ENCODE assay signal across 29 cellular contexts in the genomic region with DNA sequence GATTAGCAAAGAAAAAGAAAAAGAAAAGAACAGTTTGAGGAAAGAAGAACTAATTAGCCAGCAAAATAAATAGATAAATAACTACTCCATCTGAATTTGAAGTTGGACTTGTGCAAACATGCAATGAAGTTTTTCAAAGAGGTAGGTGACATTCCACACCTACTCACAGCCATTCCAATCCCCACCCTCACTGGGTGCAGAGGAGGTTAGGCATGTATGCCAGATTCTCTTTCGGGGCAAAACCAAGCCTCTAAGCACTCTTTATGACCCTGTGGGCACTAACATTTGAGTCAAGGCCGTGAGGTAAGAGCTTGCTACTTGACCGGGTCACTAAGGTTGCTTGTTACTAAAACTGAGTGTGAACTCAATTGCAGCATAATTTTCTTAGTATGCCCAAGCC.
DNase-seq lines count a peak whose midpoint lies in the region; ATAC-seq, FAIRE-seq and TF ChIP-seq lines count a peak whose summit lies in the region.
"Had no signal": no experiment of that assay in that cellular context is flagged by ENCODE, and none has a peak within 500 bp of the region (broad histone marks: within the 10 kb centered on the region; RNA-seq: fewer than 3 reads in every experiment).

No MANE protein-coding gene starts in this region.

- peak overlapping the region; percentile 23 for H3K27ac Mint-ChIP-seq in astrocyte (ENCODE audit: unreplicated experiment)
- H3K27ac Mint-ChIP-seq in activated CD8-positive, alpha-beta memory T cell treated with anti-CD3 and anti-CD28 coated beads, Interleukin-2, amount 10 ng/mL, durations not matched to agents 7 days and 5 days = no peak overlapping the region
- H3K27ac Mint-ChIP-seq: activated CD4-positive, alpha-beta T cell treated with anti-CD3 and anti-CD28 coated beads for 36 hours; dendritic cell treated with granulocyte-macrophage colony-stimulating factor and Interleukin-4, amounts not matched to agents 40 ng/mL and 50 ng/mL, for 4 days; endodermal cell; mesothelial cell of epicardium; naive thymus-derived CD8-positive, alpha-beta T cell had no signal

- TF ChIP-seq CTCF in astrocyte (IDR thresholded peaks at IDR 0.05; ENCODE audit: insufficient read depth, low read depth, low read length) = no peak
- TF ChIP-seq CTCF in smooth muscle cell (IDR thresholded peaks at IDR 0.05; ENCODE audit: borderline replicate concordance, insufficient read depth, poor library complexity, severe bottlenecking) = no peak

- H2AFZ ChIP-seq in astrocyte (ENCODE audit: low read depth, low read length) = no peak overlapping the region
- H2AFZ ChIP-seq in smooth muscle cell (ENCODE audit: low read depth) = peak overlapping the region; percentile 51
- H2AFZ ChIP-seq: hepatocyte had no signal

- peak; percentile 63 for DNase-seq in HPDE6-E6E7 (ENCODE audit: extremely low spot score)
- peak; percentile 35 for DNase-seq in astrocyte (ENCODE audit: low read depth)
- peak; percentile 7 for DNase-seq in kidney tubule cell (ENCODE audit: low spot score)
- DNase-seq in smooth muscle cell (lab: John Stamatoyannopoulos, UW; ENCODE audit: unreplicated experiment) = no peak
- no peak for DNase-seq in germinal center (ENCODE audit: low spot score)
- DNase-seq in activated CD8-positive, alpha-beta memory T cell treated with anti-CD3 and anti-CD28 coated beads, Interleukin-2, amount 10 ng/mL, durations not matched to agents 7 days and 5 days = no peak
- no peak for DNase-seq in stimulated activated CD4-positive, alpha-beta T cell treated with anti-CD3 and anti-CD28 coated beads, Interleukin-4, amount 100 ng/mL, for 4 hours
- DNase-seq: activated CD4-positive, alpha-beta T cell treated with anti-CD3 and anti-CD28 coated beads for 36 hours; activated CD8-positive, alpha-beta memory T cell treated with anti-CD3 and anti-CD28 coated beads for 24 hours; activated gamma-delta T cell treated with Interleukin-2 at 50 U/mL for 16 hours; activated T-cell treated with anti-CD3 and anti-CD28 coated beads, Interleukin-2, amount 50 U/mL, for 4 hours; DND-41; endodermal cell; gastrocnemius medialis; MG63; naive thymus-derived CD8-positive, alpha-beta T cell; NCI-H2029; NCI-H2227 treated with DMSO at 0.1 percent for 48 hours; small intestine; stimulated activated CD4-positive, alpha-beta T cell treated with anti-CD3 and anti-CD28 coated beads, Interleukin-2, amount 100 ng/mL, for 24 hours had no signal

- H3K4me1 ChIP-seq in astrocyte (ENCODE audit: insufficient read depth, low read length) = no peaks in the 10 kb centered on the region
- no peaks in the 10 kb centered on the region for H3K4me1 ChIP-seq in smooth muscle cell (ENCODE audit: low read depth)
- H3K4me1 ChIP-seq: BLaER1 treated with 17β-estradiol and CSF1 and Interleukin-3, amounts not matched to agents 10 nM and 100 nM; gastrocnemius medialis had no signal

- no peaks in the 10 kb centered on the region for H3K27me3 ChIP-seq in astrocyte (ENCODE audit: insufficient read depth, low read length)
- no peaks in the 10 kb centered on the region for H3K27me3 ChIP-seq in smooth muscle cell (ENCODE audit: low read depth)
- H3K27me3 ChIP-seq: BLaER1 treated with 17β-estradiol and CSF1 and Interleukin-3, amounts not matched to agents 10 nM and 100 nM; gastrocnemius medialis; hepatocyte; MG63 had no signal

- H3K9me3 Mint-ChIP-seq in astrocyte (ENCODE audit: unreplicated experiment) = no peaks in the 10 kb centered on the region
- H3K9me3 Mint-ChIP-seq in activated CD8-positive, alpha-beta memory T cell treated with anti-CD3 and anti-CD28 coated beads, Interleukin-2, amount 10 ng/mL, durations not matched to agents 7 days and 5 days (ENCODE audit: low read depth) = peaks cover 3% of the 10 kb centered on the region
- H3K9me3 Mint-ChIP-seq: activated T-cell treated with anti-CD3 and anti-CD28 coated beads, Interleukin-2, amount 50 U/mL, for 4 hours; dendritic cell treated with granulocyte-macrophage colony-stimulating factor and Interleukin-4, amounts not matched to agents 40 ng/mL and 50 ng/mL, for 4 days; endodermal cell; naive thymus-derived CD8-positive, alpha-beta T cell had no signal

- H3F3A ChIP-seq in smooth muscle cell (ENCODE audit: low read depth) = no peaks in the 10 kb centered on the region

- no peaks in the 10 kb centered on the region for H3K36me3 ChIP-seq in astrocyte (ENCODE audit: insufficient read depth, low read length)
- no peaks in the 10 kb centered on the region for H3K36me3 ChIP-seq in smooth muscle cell (ENCODE audit: low read depth)
- H3K36me3 ChIP-seq: BLaER1 treated with 17β-estradiol and CSF1 and Interleukin-3, amounts not matched to agents 10 nM and 100 nM; gastrocnemius medialis; MG63 had no signal

- no peaks in the 10 kb centered on the region for H3K79me2 ChIP-seq in astrocyte (ENCODE audit: insufficient read depth, low read length)
- H3K79me2 ChIP-seq in smooth muscle cell (ENCODE audit: low read depth) = no peaks in the 10 kb centered on the region
- H3K79me2 ChIP-seq: hepatocyte had no signal

- H3K9ac ChIP-seq in astrocyte (ENCODE audit: low read length) (no peak overlapping the region), smooth muscle cell (ENCODE audit: low read depth) (no peak overlapping the region)
- H3K9ac ChIP-seq: BLaER1 treated with 17β-estradiol and CSF1 and Interleukin-3, amounts not matched to agents 10 nM and 100 nM had no signal

- 43% methylated on average over 3 of the region's 3 CpGs for WGBS in smooth muscle cell (ENCODE audit: low lambda C conversion rate)

- H3K4me3 Mint-ChIP-seq in astrocyte (ENCODE audit: unreplicated experiment) = no peak overlapping the region
- no peak overlapping the region for H3K4me3 Mint-ChIP-seq in activated CD8-positive, alpha-beta memory T cell treated with anti-CD3 and anti-CD28 coated beads, Interleukin-2, amount 10 ng/mL, durations not matched to agents 7 days and 5 days
- H3K4me3 Mint-ChIP-seq: activated CD4-positive, alpha-beta T cell treated with anti-CD3 and anti-CD28 coated beads for 36 hours; activated T-cell treated with anti-CD3 and anti-CD28 coated beads, Interleukin-2, amount 50 U/mL, for 4 hours; central memory CD8-positive, alpha-beta T cell; dendritic cell treated with granulocyte-macrophage colony-stimulating factor and Interleukin-4, amounts not matched to agents 40 ng/mL and 50 ng/mL, for 4 days; endodermal cell; mesothelial cell of epicardium; naive thymus-derived CD8-positive, alpha-beta T cell had no signal

- H3K4me3 ChIP-seq in astrocyte (ENCODE audit: insufficient read depth, low read depth, low read length) (no peak overlapping the region), smooth muscle cell (no peak overlapping the region)
- H3K4me3 ChIP-seq: BLaER1 treated with 17β-estradiol and CSF1 and Interleukin-3, amounts not matched to agents 10 nM and 100 nM; gastrocnemius medialis; hepatocyte; K562; MG63 had no signal

- no peak for FAIRE-seq in astrocyte (lab: Jason Lieb, UNC)
- FAIRE-seq: GM18507, K562, small intestine had no signal

- no peaks in the 10 kb centered on the region for H4K20me1 ChIP-seq in astrocyte (ENCODE audit: insufficient read depth, low read length)
- no peaks in the 10 kb centered on the region for H4K20me1 ChIP-seq in smooth muscle cell (ENCODE audit: low read depth)
- H4K20me1 ChIP-seq: BLaER1 treated with 17β-estradiol and CSF1 and Interleukin-3, amounts not matched to agents 10 nM and 100 nM had no signal

- no peak overlapping the region for H3K27ac ChIP-seq in astrocyte (ENCODE audit: low read depth, low read length)
- H3K27ac ChIP-seq in smooth muscle cell (ENCODE audit: low read depth) = no peak overlapping the region
- H3K27ac ChIP-seq: BLaER1 treated with 17β-estradiol and CSF1 and Interleukin-3, amounts not matched to agents 10 nM and 100 nM; gastrocnemius medialis; hepatocyte had no signal

- H3K9me3 ChIP-seq in astrocyte (ENCODE audit: insufficient read depth, low read depth, low read length) (no peaks in the 10 kb centered on the region), smooth muscle cell (replicated peaks; ENCODE audit: low read depth) (no peaks in the 10 kb centered on the region)
- H3K9me3 ChIP-seq: BLaER1 treated with 17β-estradiol and CSF1 and Interleukin-3, amounts not matched to agents 10 nM and 100 nM; gastrocnemius medialis; MG63 had no signal

- no peaks in the 10 kb centered on the region for H3K27me3 Mint-ChIP-seq in astrocyte (ENCODE audit: low read depth, unreplicated experiment)
- H3K27me3 Mint-ChIP-seq in activated CD8-positive, alpha-beta memory T cell treated with anti-CD3 and anti-CD28 coated beads, Interleukin-2, amount 10 ng/mL, durations not matched to agents 7 days and 5 days = no peaks in the 10 kb centered on the region
- H3K27me3 Mint-ChIP-seq: activated CD4-positive, alpha-beta T cell treated with anti-CD3 and anti-CD28 coated beads for 36 hours; central memory CD8-positive, alpha-beta T cell; dendritic cell treated with granulocyte-macrophage colony-stimulating factor and Interleukin-4, amounts not matched to agents 40 ng/mL and 50 ng/mL, for 4 days; naive thymus-derived CD8-positive, alpha-beta T cell had no signal

- CTCF ChIA-PET in activated CD8-positive, alpha-beta memory T cell treated with anti-CD3 and anti-CD28 coated beads, Interleukin-2, amount 10 ng/mL, durations not matched to agents 7 days and 5 days (lab: Charles Lee) = no interaction called here

- H3K4me2 ChIP-seq in astrocyte (ENCODE audit: low read length) (no peak overlapping the region), smooth muscle cell (no peak overlapping the region)
- H3K4me2 ChIP-seq: BLaER1 treated with 17β-estradiol and CSF1 and Interleukin-3, amounts not matched to agents 10 nM and 100 nM; hepatocyte had no signal

- no peak for ATAC-seq in activated CD8-positive, alpha-beta memory T cell treated with anti-CD3 and anti-CD28 coated beads, Interleukin-2, amount 10 ng/mL, durations not matched to agents 7 days and 5 days
- no peak for ATAC-seq in GM19463 (IDR thresholded peaks at IDR 0.05; ENCODE audit: unreplicated experiment)
- ATAC-seq: activated CD4-positive, alpha-beta T cell treated with anti-CD3 and anti-CD28 coated beads for 36 hours; activated T-cell treated with anti-CD3 and anti-CD28 coated beads, Interleukin-2, amount 50 U/mL, for 4 hours; gastrocnemius medialis; K562; left lobe of liver; naive thymus-derived CD8-positive, alpha-beta T cell had no signal

- H3K4me1 Mint-ChIP-seq in astrocyte (ENCODE audit: low read depth, unreplicated experiment) = peaks cover 9% of the 10 kb centered on the region
- H3K4me1 Mint-ChIP-seq in activated CD8-positive, alpha-beta memory T cell treated with anti-CD3 and anti-CD28 coated beads, Interleukin-2, amount 10 ng/mL, durations not matched to agents 7 days and 5 days = no peaks in the 10 kb centered on the region
- H3K4me1 Mint-ChIP-seq: activated CD4-positive, alpha-beta T cell treated with anti-CD3 and anti-CD28 coated beads for 36 hours; central memory CD8-positive, alpha-beta T cell; endodermal cell; naive thymus-derived CD8-positive, alpha-beta T cell had no signal

- no peaks in the 10 kb centered on the region for H3K36me3 Mint-ChIP-seq in astrocyte (ENCODE audit: low read depth, unreplicated experiment)
- H3K36me3 Mint-ChIP-seq in activated CD8-positive, alpha-beta memory T cell treated with anti-CD3 and anti-CD28 coated beads, Interleukin-2, amount 10 ng/mL, durations not matched to agents 7 days and 5 days = no peaks in the 10 kb centered on the region
- H3K36me3 Mint-ChIP-seq: mesothelial cell of epicardium; naive thymus-derived CD8-positive, alpha-beta T cell had no signal

Comparison
In these comparisons a context has a peak if more than half of its experiments do, and no peak if none do; other contexts are left out.
1. DNase-seq: peak in HPDE6-E6E7 (single experiment), astrocyte (single experiment) and kidney tubule cell (single experiment); none in smooth muscle cell (single experiment), germinal center (single experiment), activated CD8-positive, alpha-beta memory T cell treated with anti-CD3 and anti-CD28 coated beads, Interleukin-2, amount 10 ng/mL, durations not matched to agents 7 days and 5 days (single experiment) and stimulated activated CD4-positive, alpha-beta T cell treated with anti-CD3 and anti-CD28 coated beads, Interleukin-4, amount 100 ng/mL, for 4 hours (0 of 2).